24 cellular contexts compared by ENCODE assay signal in genomic region chr3:11535207-11535960, GRCh38.
DNase-seq lines count a peak whose midpoint lies in the region; ATAC-seq and TF ChIP-seq lines count a peak whose summit lies in the region.
"Had no signal": no experiment of that assay in that cellular context is flagged by ENCODE, and none has a peak within 500 bp of the region (broad histone marks: within the 10 kb centered on the region; RNA-seq: fewer than 3 reads in every experiment).

No MANE protein-coding gene starts in this region.

- H3K9me3 Mint-ChIP-seq in memory B cell (no peaks in the 10 kb centered on the region), osteocyte (ENCODE audit: unreplicated experiment) (no peaks in the 10 kb centered on the region)
- H3K9me3 Mint-ChIP-seq in activated CD4-positive, alpha-beta T cell treated with anti-CD3 and anti-CD28 coated beads, Interleukin-2, amount 10 ng/mL, durations not matched to agents 7 days and 5 days: no peaks in the 10 kb centered on the region
- H3K9me3 Mint-ChIP-seq: CD14-positive monocyte had no signal

- no peak overlapping the region for H3K4me3 Mint-ChIP-seq in memory B cell
- no peak overlapping the region for H3K4me3 Mint-ChIP-seq in osteocyte (ENCODE audit: unreplicated experiment)
- H3K4me3 Mint-ChIP-seq in activated CD4-positive, alpha-beta T cell treated with anti-CD3 and anti-CD28 coated beads, Interleukin-2, amount 10 ng/mL, durations not matched to agents 7 days and 5 days: no peak overlapping the region
- H3K4me3 Mint-ChIP-seq: CD14-positive monocyte had no signal

- intact Hi-C loops in tibial artery (cut with DNase I; ENCODE audit: low total_unique reads): no loop called here

- no peak for ATAC-seq in memory B cell (ENCODE audit: low read depth)

- H3K36me3 Mint-ChIP-seq in memory B cell (peaks cover 12% of the 10 kb centered on the region), osteocyte (ENCODE audit: unreplicated experiment) (peaks cover 3% of the 10 kb centered on the region)
- no peaks in the 10 kb centered on the region for H3K36me3 Mint-ChIP-seq in activated CD4-positive, alpha-beta T cell treated with anti-CD3 and anti-CD28 coated beads, Interleukin-2, amount 10 ng/mL, durations not matched to agents 7 days and 5 days (ENCODE audit: low read depth)

- no peaks in the 10 kb centered on the region for H3K27me3 Mint-ChIP-seq in memory B cell
- H3K27me3 Mint-ChIP-seq in osteocyte (ENCODE audit: unreplicated experiment): no peaks in the 10 kb centered on the region
- no peaks in the 10 kb centered on the region for H3K27me3 Mint-ChIP-seq in activated CD4-positive, alpha-beta T cell treated with anti-CD3 and anti-CD28 coated beads, Interleukin-2, amount 10 ng/mL, durations not matched to agents 7 days and 5 days

- POLR2A ChIA-PET in activated CD4-positive, alpha-beta T cell treated with anti-CD3 and anti-CD28 coated beads, Interleukin-2, amount 10 ng/mL, durations not matched to agents 7 days and 5 days (lab: Charles Lee): no interaction called here

- TF ChIP-seq CTCF in cardiac muscle cell (IDR thresholded peaks at IDR 0.05; ENCODE audit: low read depth, low read length) (no peak), right atrium auricular region (IDR thresholded peaks at IDR 0.05) (no peak), osteocyte (IDR thresholded peaks at IDR 0.05) (no peak), tibial artery (IDR thresholded peaks at IDR 0.05) (no peak), GM13977 (IDR thresholded peaks at IDR 0.05; ENCODE audit: extremely low read depth, insufficient read depth, missing control alignments) (no peak)

- in situ Hi-C loops in GM13977 (cut with MboI; ENCODE audit: low pct_unique_long_range_greater_than_20kb, low sequenced_read_pairs, unreplicated experiment): no loop called here

- peaks cover 21% of the 10 kb centered on the region for H3K4me1 ChIP-seq in cardiac muscle cell (ENCODE audit: low read depth)
- peaks cover 0 to 27% of the 10 kb centered on the region in 2 donors for H3K4me1 ChIP-seq in right atrium auricular region
- peaks cover 0 to 39% (median 37%) of the 10 kb centered on the region in 4 donors for H3K4me1 ChIP-seq in tibial artery
- H3K4me1 ChIP-seq: BE2C had no signal

- DNase-seq in cardiac muscle cell (ENCODE audit: low read depth in 1 of 2, low spot score in 1 of 2) (no peak), right atrium auricular region (ENCODE audit: low spot score) (no peak), memory B cell (ENCODE audit: low spot score in 2 of 2) (no peak), osteocyte (ENCODE audit: extremely low spot score, unreplicated experiment) (no peak), tibial artery (no peak), GM13977 (ENCODE audit: low spot score) (no peak), SIG-M5 treated with dmso at 0.1 percent for 504 hours (lab: John Stamatoyannopoulos, UW; ENCODE audit: unreplicated experiment) (no peak)
- DNase-seq in activated CD4-positive, alpha-beta T cell treated with anti-CD3 and anti-CD28 coated beads, Interleukin-2, amount 10 ng/mL, durations not matched to agents 7 days and 5 days: no peak
- DNase-seq: BE2C, DMS153, DND-41, GOT3, HCEC 1CT, KBM-7, MG63, NCI-H2029, NCI-H446 treated with DMSO at 0.1 percent for 48 hours, NCI-H526, NCI-H82, PC-9, RPMI8226, SHP77 treated with DMSO at 0.1 percent for 48 hours had no signal

- no peaks in the 10 kb centered on the region for H3K36me3 ChIP-seq in cardiac muscle cell
- no peaks in the 10 kb centered on the region for H3K36me3 ChIP-seq in right atrium auricular region
- H3K36me3 ChIP-seq in tibial artery: no peaks in the 10 kb centered on the region
- H3K36me3 ChIP-seq: BE2C, MG63 had no signal

- H3K27me3 ChIP-seq in cardiac muscle cell: no peaks in the 10 kb centered on the region
- H3K27me3 ChIP-seq in right atrium auricular region: no peaks in the 10 kb centered on the region
- H3K27me3 ChIP-seq in tibial artery: no peaks in the 10 kb centered on the region
- H3K27me3 ChIP-seq: BE2C, MG63 had no signal

- no peaks in the 10 kb centered on the region for H3K9me3 ChIP-seq in cardiac muscle cell (ENCODE audit: low read depth)
- no peaks in the 10 kb centered on the region for H3K9me3 ChIP-seq in right atrium auricular region
- H3K9me3 ChIP-seq in tibial artery: no peaks in the 10 kb centered on the region
- H3K9me3 ChIP-seq: BE2C, MG63 had no signal

- H3K4me3 ChIP-seq in cardiac muscle cell: no peak overlapping the region
- no peak overlapping the region for H3K4me3 ChIP-seq in right atrium auricular region
- no peak overlapping the region for H3K4me3 ChIP-seq in tibial artery
- H3K4me3 ChIP-seq: MG63, PC-9, SK-N-MC had no signal

- H3K4me1 Mint-ChIP-seq in memory B cell (peaks cover 7% of the 10 kb centered on the region), osteocyte (ENCODE audit: unreplicated experiment) (peaks cover 62% of the 10 kb centered on the region)
- H3K4me1 Mint-ChIP-seq in activated CD4-positive, alpha-beta T cell treated with anti-CD3 and anti-CD28 coated beads, Interleukin-2, amount 10 ng/mL, durations not matched to agents 7 days and 5 days: peaks cover 3% of the 10 kb centered on the region

- peak overlapping the region; percentile 45 for H3K27ac Mint-ChIP-seq in memory B cell
- peak overlapping the region; percentile 7 for H3K27ac Mint-ChIP-seq in osteocyte (ENCODE audit: unreplicated experiment)
- H3K27ac Mint-ChIP-seq in activated CD4-positive, alpha-beta T cell treated with anti-CD3 and anti-CD28 coated beads, Interleukin-2, amount 10 ng/mL, durations not matched to agents 7 days and 5 days: no peak overlapping the region

- CTCF ChIA-PET in activated CD4-positive, alpha-beta T cell treated with anti-CD3 and anti-CD28 coated beads, Interleukin-2, amount 10 ng/mL, durations not matched to agents 7 days and 5 days (lab: Charles Lee): no interaction called here

- H3K27ac ChIP-seq in cardiac muscle cell (peak overlapping the region; percentile 0), right atrium auricular region (no peak overlapping the region), tibial artery (peak overlapping the region; percentile 57 to 74)
- H3K27ac ChIP-seq: PC-9, SK-N-MC had no signal

Comparison
In these comparisons a context has a peak if more than half of its experiments do, and no peak if none do; other contexts are left out.
1. H3K27ac ChIP-seq: peak in cardiac muscle cell (single experiment) and tibial artery (2 of 2); none in right atrium auricular region (0 of 2).